21 cellular contexts compared by ENCODE assay signal in genomic region chr11:121583825-121584224, GRCh38.
DNase-seq lines count a peak whose midpoint lies in the region; ATAC-seq, FAIRE-seq and TF ChIP-seq lines count a peak whose summit lies in the region.
"Had no signal": no experiment of that assay in that cellular context is flagged by ENCODE, and none has a peak within 500 bp of the region (broad histone marks: within the 10 kb centered on the region; RNA-seq: fewer than 3 reads in every experiment).

No MANE protein-coding gene starts in this region.

- H3K27me3 Mint-ChIP-seq in CD4-positive, alpha-beta memory T cell = no peaks in the 10 kb centered on the region
- no peaks in the 10 kb centered on the region for H3K27me3 Mint-ChIP-seq in WTC11 (ENCODE audit: low read depth)
- H3K27me3 Mint-ChIP-seq: activated B cell treated with CpG ODN at 0.5 μM for 24 hours had no signal

- FAIRE-seq in GM12891 (lab: Jason Lieb, UNC) (peak; percentile 56), HepG2 (lab: Jason Lieb, UNC) (no peak)
- FAIRE-seq: GM12878, H1 had no signal

- H3K4me3 ChIP-seq in CD4-positive, alpha-beta memory T cell (ENCODE audit: low read length in 2 of 2) = no peak overlapping the region
- no peak overlapping the region for H3K4me3 ChIP-seq in HepG2 (replicated peaks in 1 of 3; ENCODE audit: insufficient read depth in 1 of 3, low read depth in 2 of 3, low read length in 3 of 3)
- H3K4me3 ChIP-seq: GM12878, tibial artery had no signal

- intact Hi-C loops in CD4-positive, alpha-beta memory T cell (cut with micrococcal nuclease) = no loop called here
- intact Hi-C loops in HepG2 (cut with micrococcal nuclease; ENCODE audit: unreplicated experiment) = no loop called here

- TF ChIP-seq EP300 in HepG2 (IDR thresholded peaks at IDR 0.05; ENCODE audit: low read depth in 2 of 2, low read length in 2 of 2) (no peak), HepG2 (CRISPR knock-in tag; IDR thresholded peaks at IDR 0.05; ENCODE audit: borderline replicate concordance) (no peak)

- no peak overlapping the region for H3K9ac ChIP-seq in HepG2 (ENCODE audit: insufficient read depth, low read depth, low read length)
- H3K9ac ChIP-seq: SK-N-SH had no signal

- peak overlapping the region in 5 of 8 donors; percentile 5 to 61 (median 8) for H3K4me3 Mint-ChIP-seq in CD4-positive, alpha-beta memory T cell
- no peak overlapping the region for H3K4me3 Mint-ChIP-seq in WTC11
- H3K4me3 Mint-ChIP-seq: activated B cell treated with CpG ODN at 0.5 μM for 24 hours had no signal

- peaks cover 0 to 5% (median 0%) of the 10 kb centered on the region in 8 donors for H3K9me3 Mint-ChIP-seq in CD4-positive, alpha-beta memory T cell
- H3K9me3 Mint-ChIP-seq in WTC11 = peaks cover 12% of the 10 kb centered on the region

- no peak overlapping the region for H2AFZ ChIP-seq in HepG2 (ENCODE audit: low read length)

- WGBS in HepG2 (ENCODE audit: low lambda C conversion rate) = 96% methylated on average over 3 of the region's 3 CpGs

- CTCF ChIA-PET in CD4-positive, alpha-beta memory T cell (lab: Charles Lee; ENCODE audit: partially characterized antibody) = interaction anchor here (1.0 kb wide), 1 partner anchor 35 kb away, joined by 3 read pairs; no protein-coding TSS in a partner anchor
- CTCF ChIA-PET in WTC11 (lab: Charles Lee) (interaction anchor here (0.7 kb wide), 1 partner anchor 903 kb away, joined by 3 read pairs; no protein-coding TSS in a partner anchor), HepG2 (lab: Yijun Ruan, JAX; ENCODE audit: low intra/inter-chr PET ratio, low total read pairs) (no interaction called here)

- H3K27ac Mint-ChIP-seq in CD4-positive, alpha-beta memory T cell = peak overlapping the region; percentile 9 to 86 (median 80)
- peak overlapping the region; percentile 9; the same call in 1 of the 2 replicates for H3K27ac Mint-ChIP-seq in WTC11
- H3K27ac Mint-ChIP-seq: activated B cell treated with CpG ODN at 0.5 μM for 24 hours had no signal

- peaks cover 25 to 52% (median 33%) of the 10 kb centered on the region in 4 donors for H3K4me1 Mint-ChIP-seq in CD4-positive, alpha-beta memory T cell
- no peaks in the 10 kb centered on the region for H3K4me1 Mint-ChIP-seq in WTC11

- BruUV-seq in HepG2 (replicated peaks; lab: Mats Ljungman, UMichigan) = no TSS peak

- H3K27ac ChIP-seq in CD4-positive, alpha-beta memory T cell (ENCODE audit: low read depth, low read length) = no peak overlapping the region
- no peak overlapping the region for H3K27ac ChIP-seq in HepG2 (ENCODE audit: extremely low read length, insufficient read depth, low read length)
- H3K27ac ChIP-seq: RWPE1, tibial artery had no signal

- no peaks in the 10 kb centered on the region for H3K9me3 ChIP-seq in CD4-positive, alpha-beta memory T cell (ENCODE audit: control insufficient read depth in 1 of 2, low read length in 2 of 2)
- no peaks in the 10 kb centered on the region for H3K9me3 ChIP-seq in HepG2 (ENCODE audit: low read length)
- H3K9me3 ChIP-seq: SK-N-SH, tibial artery had no signal

- POLR2A ChIA-PET in CD4-positive, alpha-beta memory T cell (lab: Charles Lee; ENCODE audit: partially characterized antibody) = no interaction called here
- POLR2A ChIA-PET in WTC11 (lab: Charles Lee) = no interaction called here
- POLR2A ChIA-PET in HepG2 (lab: Yijun Ruan, JAX) = no interaction called here

- peaks cover 75 to 94% of the 10 kb centered on the region in 2 donors for H3K36me3 Mint-ChIP-seq in CD4-positive, alpha-beta memory T cell
- H3K36me3 Mint-ChIP-seq in WTC11 = peaks cover 54% of the 10 kb centered on the region

- in situ Hi-C loops in HepG2 (cut with HindIII; ENCODE audit: extremely low pct_ligation_motif_present, low pct_unique_long_range_greater_than_20kb) = no loop called here

- ATAC-seq in WTC11 (no peak), HepG2 (no peak), GM18519 (IDR thresholded peaks at IDR 0.05; ENCODE audit: low FRiP score, unreplicated experiment) (no peak)
- ATAC-seq: GM12878 had no signal

- H3K4me2 ChIP-seq in HepG2 (ENCODE audit: low read depth, low read length) = no peak overlapping the region
- H3K4me2 ChIP-seq: SK-N-SH had no signal

- peak in 1 of 5 donors; percentile 8 for DNase-seq in CD4-positive, alpha-beta memory T cell
- DNase-seq in GM12891 (ENCODE audit: insufficient read length, low spot score) = no peak
- no peak for DNase-seq in WTC11 (ENCODE audit: low spot score)
- no peak for DNase-seq in HepG2 (ENCODE audit: low spot score)
- no peak for DNase-seq in DMS 273 treated with DMSO at 0.1 percent for 48 hours (lab: John Stamatoyannopoulos, UW)
- DNase-seq in NCI-H187 (lab: John Stamatoyannopoulos, UW) = no peak
- DNase-seq: activated B cell treated with CpG ODN at 0.5 μM for 24 hours; DMS79; mammary epithelial cell; NCI-H146; NCI-H2171 treated with DMSO at 0.1 percent for 48 hours; occipital lobe; retina; SK-N-SH; stimulated activated CD4-positive, alpha-beta T cell treated with anti-CD3 and anti-CD28 coated beads, Interleukin-4, amount 100 ng/mL, for 1 hour; stimulated activated naive CD4-positive, alpha-beta T cell treated with Interleukin-2 at 50 U/mL for 16 hours; tibial artery had no signal

- peaks cover 81% of the 10 kb centered on the region for H3K36me3 ChIP-seq in CD4-positive, alpha-beta memory T cell (ENCODE audit: insufficient read depth, low read length)
- peaks cover 27 to 76% of the 10 kb centered on the region in 2 experiments for H3K36me3 ChIP-seq in HepG2 (replicated peaks in 1 of 2; ENCODE audit: control insufficient read depth in 1 of 2, insufficient read depth in 2 of 2, low read length in 2 of 2)

- TF ChIP-seq CTCF in WTC11 (IDR thresholded peaks at IDR 0.05) (no peak), HepG2 (CRISPR knock-in tag; IDR thresholded peaks at IDR 0.05) (no peak)

- H4K20me1 ChIP-seq in HepG2 (ENCODE audit: insufficient read depth, low read length) = no peaks in the 10 kb centered on the region

- TF ChIP-seq POLR2A in GM12891 (IDR thresholded peaks at IDR 0.05; ENCODE audit: low read depth, low read length) = no peak
- TF ChIP-seq POLR2A in HepG2 (IDR thresholded peaks at IDR 0.05; ENCODE audit: insufficient read depth in 1 of 2, low read depth in 2 of 2, low read length in 2 of 2) = no peak

- H3K27me3 ChIP-seq in CD4-positive, alpha-beta memory T cell (ENCODE audit: insufficient read depth, low read length) = no peaks in the 10 kb centered on the region
- no peaks in the 10 kb centered on the region for H3K27me3 ChIP-seq in HepG2 (ENCODE audit: control insufficient read depth in 1 of 2, insufficient read depth in 2 of 2, low read length in 2 of 2)
- H3K27me3 ChIP-seq: tibial artery had no signal

- no peak for TF ChIP-seq RAD21 in HepG2 (CRISPR knock-in tag; IDR thresholded peaks at IDR 0.05)

- H3K4me1 ChIP-seq in CD4-positive, alpha-beta memory T cell (ENCODE audit: insufficient read depth, low read length) = peaks cover 39% of the 10 kb centered on the region
- peaks cover 12% of the 10 kb centered on the region; the same call in 1 of the 2 replicates for H3K4me1 ChIP-seq in HepG2 (ENCODE audit: insufficient read depth, low read length)
- H3K4me1 ChIP-seq: tibial artery had no signal

- no peaks in the 10 kb centered on the region for H3K79me2 ChIP-seq in HepG2 (ENCODE audit: insufficient read depth, low read length)

TF ChIP-seq in GM12891, 5 proteins besides CTCF, POLR2A, EP300 and RAD21:
- TF ChIP-seq TAF1 (IDR thresholded peaks at IDR 0.05; ENCODE audit: low read depth, low read length) (no peak), POLR2AphosphoS5 (IDR thresholded peaks at IDR 0.05; ENCODE audit: low read depth, low read length) (no peak), PAX5 (IDR thresholded peaks at IDR 0.05; ENCODE audit: insufficient read depth, low read length, severe bottlenecking) (no peak), POU2F2 (IDR thresholded peaks at IDR 0.05; ENCODE audit: low read depth, low read length) (no peak), SPI1 (IDR thresholded peaks at IDR 0.05; ENCODE audit: low read depth, low read length) (no peak)

TF ChIP-seq in WTC11, 78 proteins besides CTCF, POLR2A, EP300 and RAD21 (continues in another document):
- TF ChIP-seq, protein P1, sequence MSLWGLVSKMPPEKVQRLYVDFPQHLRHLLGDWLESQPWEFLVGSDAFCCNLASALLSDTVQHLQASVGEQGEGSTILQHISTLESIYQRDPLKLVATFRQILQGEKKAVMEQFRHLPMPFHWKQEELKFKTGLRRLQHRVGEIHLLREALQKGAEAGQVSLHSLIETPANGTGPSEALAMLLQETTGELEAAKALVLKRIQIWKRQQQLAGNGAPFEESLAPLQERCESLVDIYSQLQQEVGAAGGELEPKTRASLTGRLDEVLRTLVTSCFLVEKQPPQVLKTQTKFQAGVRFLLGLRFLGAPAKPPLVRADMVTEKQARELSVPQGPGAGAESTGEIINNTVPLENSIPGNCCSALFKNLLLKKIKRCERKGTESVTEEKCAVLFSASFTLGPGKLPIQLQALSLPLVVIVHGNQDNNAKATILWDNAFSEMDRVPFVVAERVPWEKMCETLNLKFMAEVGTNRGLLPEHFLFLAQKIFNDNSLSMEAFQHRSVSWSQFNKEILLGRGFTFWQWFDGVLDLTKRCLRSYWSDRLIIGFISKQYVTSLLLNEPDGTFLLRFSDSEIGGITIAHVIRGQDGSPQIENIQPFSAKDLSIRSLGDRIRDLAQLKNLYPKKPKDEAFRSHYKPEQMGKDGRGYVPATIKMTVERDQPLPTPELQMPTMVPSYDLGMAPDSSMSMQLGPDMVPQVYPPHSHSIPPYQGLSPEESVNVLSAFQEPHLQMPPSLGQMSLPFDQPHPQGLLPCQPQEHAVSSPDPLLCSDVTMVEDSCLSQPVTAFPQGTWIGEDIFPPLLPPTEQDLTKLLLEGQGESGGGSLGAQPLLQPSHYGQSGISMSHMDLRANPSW (CRISPR knock-in tag; conservative IDR thresholded peaks at IDR 0.05; ENCODE audit: low read depth) = no peak

TF ChIP-seq in HepG2, 621 proteins besides CTCF, POLR2A, EP300 and RAD21:
- TF ChIP-seq MAFF (IDR thresholded peaks at IDR 0.05; ENCODE audit: low read depth, low read length) (peak; percentile 74), ZNF614 (CRISPR knock-in tag; IDR thresholded peaks at IDR 0.05; ENCODE audit: borderline replicate concordance) (no peak), MAFK (conservative IDR thresholded peaks at IDR 0.05 in 1 of 2, IDR thresholded peaks at IDR 0.05 in 1 of 2; ENCODE audit: low read length in 2 of 2) (peak; percentile 71 to 77)
TF ChIP-seq in HepG2: peak in this region for 2.
